Comparison of ENCODE assay signal across 1 cellular context in the genomic region with DNA sequence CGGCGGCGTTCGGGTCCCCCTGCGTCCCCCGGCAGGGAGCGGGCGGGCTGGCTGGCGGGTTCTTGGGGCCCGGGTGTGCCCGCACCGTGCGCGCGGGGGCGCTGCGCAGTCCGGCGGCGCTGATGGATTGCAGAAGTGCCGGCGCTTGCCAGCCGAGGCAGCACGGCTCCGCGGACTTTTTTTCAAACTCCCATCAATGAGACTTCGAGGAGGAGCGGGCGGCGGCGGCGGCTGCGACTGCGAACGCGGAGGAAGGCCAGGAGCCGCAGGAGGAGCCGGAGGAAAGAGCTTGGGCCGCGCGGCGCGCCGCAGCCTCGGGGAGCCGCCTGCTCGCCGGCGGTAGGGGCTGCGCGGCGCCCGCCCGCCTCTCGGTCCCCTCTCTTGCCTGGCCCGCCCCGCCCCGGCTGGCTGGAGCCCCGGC.
TF ChIP-seq lines count a peak whose summit lies in the region.

A gene (plus strand): TSS at position 119 of the 421 bp plus-strand sequence. CDS start 61,453 bp downstream, outside the sequence.

TF ChIP-seq in HepG2, 621 proteins besides CTCF, POLR2A, EP300 and RAD21 (continued from another document and continues in another):
- TF ChIP-seq, protein P1, sequence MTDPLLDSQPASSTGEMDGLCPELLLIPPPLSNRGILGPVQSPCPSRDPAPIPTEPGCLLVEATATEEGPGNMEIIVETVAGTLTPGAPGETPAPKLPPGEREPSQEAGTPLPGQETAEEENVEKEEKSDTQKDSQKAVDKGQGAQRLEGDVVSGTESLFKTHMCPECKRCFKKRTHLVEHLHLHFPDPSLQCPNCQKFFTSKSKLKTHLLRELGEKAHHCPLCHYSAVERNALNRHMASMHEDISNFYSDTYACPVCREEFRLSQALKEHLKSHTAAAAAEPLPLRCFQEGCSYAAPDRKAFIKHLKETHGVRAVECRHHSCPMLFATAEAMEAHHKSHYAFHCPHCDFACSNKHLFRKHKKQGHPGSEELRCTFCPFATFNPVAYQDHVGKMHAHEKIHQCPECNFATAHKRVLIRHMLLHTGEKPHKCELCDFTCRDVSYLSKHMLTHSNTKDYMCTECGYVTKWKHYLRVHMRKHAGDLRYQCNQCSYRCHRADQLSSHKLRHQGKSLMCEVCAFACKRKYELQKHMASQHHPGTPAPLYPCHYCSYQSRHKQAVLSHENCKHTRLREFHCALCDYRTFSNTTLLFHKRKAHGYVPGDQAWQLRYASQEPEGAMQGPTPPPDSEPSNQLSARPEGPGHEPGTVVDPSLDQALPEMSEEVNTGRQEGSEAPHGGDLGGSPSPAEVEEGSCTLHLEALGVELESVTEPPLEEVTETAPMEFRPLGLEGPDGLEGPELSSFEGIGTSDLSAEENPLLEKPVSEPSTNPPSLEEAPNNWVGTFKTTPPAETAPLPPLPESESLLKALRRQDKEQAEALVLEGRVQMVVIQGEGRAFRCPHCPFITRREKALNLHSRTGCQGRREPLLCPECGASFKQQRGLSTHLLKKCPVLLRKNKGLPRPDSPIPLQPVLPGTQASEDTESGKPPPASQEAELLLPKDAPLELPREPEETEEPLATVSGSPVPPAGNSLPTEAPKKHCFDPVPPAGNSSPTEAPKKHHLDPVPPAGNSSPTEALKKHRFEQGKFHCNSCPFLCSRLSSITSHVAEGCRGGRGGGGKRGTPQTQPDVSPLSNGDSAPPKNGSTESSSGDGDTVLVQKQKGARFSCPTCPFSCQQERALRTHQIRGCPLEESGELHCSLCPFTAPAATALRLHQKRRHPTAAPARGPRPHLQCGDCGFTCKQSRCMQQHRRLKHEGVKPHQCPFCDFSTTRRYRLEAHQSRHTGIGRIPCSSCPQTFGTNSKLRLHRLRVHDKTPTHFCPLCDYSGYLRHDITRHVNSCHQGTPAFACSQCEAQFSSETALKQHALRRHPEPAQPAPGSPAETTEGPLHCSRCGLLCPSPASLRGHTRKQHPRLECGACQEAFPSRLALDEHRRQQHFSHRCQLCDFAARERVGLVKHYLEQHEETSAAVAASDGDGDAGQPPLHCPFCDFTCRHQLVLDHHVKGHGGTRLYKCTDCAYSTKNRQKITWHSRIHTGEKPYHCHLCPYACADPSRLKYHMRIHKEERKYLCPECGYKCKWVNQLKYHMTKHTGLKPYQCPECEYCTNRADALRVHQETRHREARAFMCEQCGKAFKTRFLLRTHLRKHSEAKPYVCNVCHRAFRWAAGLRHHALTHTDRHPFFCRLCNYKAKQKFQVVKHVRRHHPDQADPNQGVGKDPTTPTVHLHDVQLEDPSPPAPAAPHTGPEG (CRISPR knock-in tag; IDR thresholded peaks at IDR 0.05), result peak; percentile 85; the same call in 1 of the 2 replicates
- TF ChIP-seq ZNF468 (CRISPR knock-in tag; IDR thresholded peaks at IDR 0.05) (no peak), POLR2AphosphoS5 (IDR thresholded peaks at IDR 0.05; ENCODE audit: low read depth, low read length) (no peak), SKI (IDR thresholded peaks at IDR 0.05; ENCODE audit: partially characterized antibody) (no peak), ZBTB7B (CRISPR knock-in tag; IDR thresholded peaks at IDR 0.05) (0 out of 2 replicates have a peak, but pooled peaks have one; percentile 29), ZNF331 (CRISPR knock-in tag; IDR thresholded peaks at IDR 0.05) (0 out of 2 replicates have a peak, but pooled peaks have one; percentile 10), BORCS8-MEF2B (CRISPR knock-in tag; IDR thresholded peaks at IDR 0.05) (no peak), SRY (CRISPR knock-in tag; IDR thresholded peaks at IDR 0.05) (no peak), HNRNPLL (IDR thresholded peaks at IDR 0.05; ENCODE audit: low read depth, low read length, poor library complexity, severe bottlenecking) (peak; percentile 2), SALL2 (CRISPR knock-in tag; IDR thresholded peaks at IDR 0.05) (no peak), SRSF4 (IDR thresholded peaks at IDR 0.05; ENCODE audit: low read depth, low read length, poor library complexity, severe bottlenecking) (no peak), IKZF4 (CRISPR knock-in tag; IDR thresholded peaks at IDR 0.05; ENCODE audit: borderline replicate concordance, low read depth, not compliant biosample characterization) (no peak), HMGA1 (CRISPR knock-in tag; conservative IDR thresholded peaks at IDR 0.05) (no peak), ZNF709 (CRISPR knock-in tag; IDR thresholded peaks at IDR 0.05) (no peak), ZNF644 (CRISPR knock-in tag; IDR thresholded peaks at IDR 0.05; ENCODE audit: low read depth) (no peak), FOXM1 (CRISPR knock-in tag; IDR thresholded peaks at IDR 0.05) (no peak), ZBTB38 (CRISPR knock-in tag; IDR thresholded peaks at IDR 0.05) (no peak), ZFP82 (CRISPR knock-in tag; IDR thresholded peaks at IDR 0.05; ENCODE audit: borderline replicate concordance) (no peak), ZNF224 (CRISPR knock-in tag; IDR thresholded peaks at IDR 0.05) (no peak), TBX2 (CRISPR knock-in tag; IDR thresholded peaks at IDR 0.05; ENCODE audit: borderline replicate concordance) (no peak), XRCC5 (optimal IDR thresholded peaks at IDR 0.05; ENCODE audit: low read length) (peak; percentile 32), NRL (CRISPR knock-in tag; IDR thresholded peaks at IDR 0.05; ENCODE audit: borderline replicate concordance) (no peak), PAX8 (CRISPR knock-in tag; IDR thresholded peaks at IDR 0.05; ENCODE audit: borderline replicate concordance) (no peak), ZNF577 (CRISPR knock-in tag; IDR thresholded peaks at IDR 0.05; ENCODE audit: borderline replicate concordance, low read depth) (no peak), NKX3-1 (CRISPR knock-in tag; IDR thresholded peaks at IDR 0.05) (no peak), MAFK (conservative IDR thresholded peaks at IDR 0.05 in 1 of 2, IDR thresholded peaks at IDR 0.05 in 1 of 2; ENCODE audit: low read length in 2 of 2) (no peak), TCF7 (IDR thresholded peaks at IDR 0.05; ENCODE audit: low read depth) (no peak), SMC3 (IDR thresholded peaks at IDR 0.05; ENCODE audit: low read length) (no peak), ZMYM3 (CRISPR knock-in tag; IDR thresholded peaks at IDR 0.05) (no peak), ZNF24 (IDR thresholded peaks at IDR 0.05) (no peak), ZFP37 (CRISPR knock-in tag; IDR thresholded peaks at IDR 0.05; ENCODE audit: borderline replicate concordance) (no peak)
- TF ChIP-seq, protein P2, sequence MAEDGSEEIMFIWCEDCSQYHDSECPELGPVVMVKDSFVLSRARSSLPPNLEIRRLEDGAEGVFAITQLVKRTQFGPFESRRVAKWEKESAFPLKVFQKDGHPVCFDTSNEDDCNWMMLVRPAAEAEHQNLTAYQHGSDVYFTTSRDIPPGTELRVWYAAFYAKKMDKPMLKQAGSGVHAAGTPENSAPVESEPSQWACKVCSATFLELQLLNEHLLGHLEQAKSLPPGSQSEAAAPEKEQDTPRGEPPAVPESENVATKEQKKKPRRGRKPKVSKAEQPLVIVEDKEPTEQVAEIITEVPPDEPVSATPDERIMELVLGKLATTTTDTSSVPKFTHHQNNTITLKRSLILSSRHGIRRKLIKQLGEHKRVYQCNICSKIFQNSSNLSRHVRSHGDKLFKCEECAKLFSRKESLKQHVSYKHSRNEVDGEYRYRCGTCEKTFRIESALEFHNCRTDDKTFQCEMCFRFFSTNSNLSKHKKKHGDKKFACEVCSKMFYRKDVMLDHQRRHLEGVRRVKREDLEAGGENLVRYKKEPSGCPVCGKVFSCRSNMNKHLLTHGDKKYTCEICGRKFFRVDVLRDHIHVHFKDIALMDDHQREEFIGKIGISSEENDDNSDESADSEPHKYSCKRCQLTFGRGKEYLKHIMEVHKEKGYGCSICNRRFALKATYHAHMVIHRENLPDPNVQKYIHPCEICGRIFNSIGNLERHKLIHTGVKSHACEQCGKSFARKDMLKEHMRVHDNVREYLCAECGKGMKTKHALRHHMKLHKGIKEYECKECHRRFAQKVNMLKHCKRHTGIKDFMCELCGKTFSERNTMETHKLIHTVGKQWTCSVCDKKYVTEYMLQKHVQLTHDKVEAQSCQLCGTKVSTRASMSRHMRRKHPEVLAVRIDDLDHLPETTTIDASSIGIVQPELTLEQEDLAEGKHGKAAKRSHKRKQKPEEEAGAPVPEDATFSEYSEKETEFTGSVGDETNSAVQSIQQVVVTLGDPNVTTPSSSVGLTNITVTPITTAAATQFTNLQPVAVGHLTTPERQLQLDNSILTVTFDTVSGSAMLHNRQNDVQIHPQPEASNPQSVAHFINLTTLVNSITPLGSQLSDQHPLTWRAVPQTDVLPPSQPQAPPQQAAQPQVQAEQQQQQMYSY (CRISPR knock-in tag; IDR thresholded peaks at IDR 0.05), result no peak
- TF ChIP-seq, protein P3, sequence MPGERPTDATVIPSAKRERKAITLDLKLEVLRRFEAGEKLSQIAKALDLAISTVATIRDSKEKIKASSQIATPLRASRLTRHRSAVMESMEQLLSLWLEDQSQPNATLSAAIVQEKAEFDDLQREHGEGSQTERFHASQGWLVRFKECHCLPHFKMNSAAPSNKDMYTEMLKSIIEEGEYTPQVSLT (CRISPR knock-in tag; IDR thresholded peaks at IDR 0.05; ENCODE audit: borderline replicate concordance, low read depth), result no peak
- TF ChIP-seq, protein P4, sequence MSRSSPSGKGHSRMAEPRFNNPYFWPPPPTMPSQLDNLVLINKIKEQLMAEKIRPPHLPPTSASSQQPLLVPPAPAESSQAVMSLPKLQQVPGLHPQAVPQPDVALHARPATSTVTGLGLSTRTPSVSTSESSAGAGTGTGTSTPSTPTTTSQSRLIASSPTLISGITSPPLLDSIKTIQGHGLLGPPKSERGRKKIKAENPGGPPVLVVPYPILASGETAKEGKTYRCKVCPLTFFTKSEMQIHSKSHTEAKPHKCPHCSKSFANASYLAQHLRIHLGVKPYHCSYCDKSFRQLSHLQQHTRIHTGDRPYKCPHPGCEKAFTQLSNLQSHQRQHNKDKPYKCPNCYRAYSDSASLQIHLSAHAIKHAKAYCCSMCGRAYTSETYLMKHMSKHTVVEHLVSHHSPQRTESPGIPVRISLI (CRISPR knock-in tag; IDR thresholded peaks at IDR 0.05; ENCODE audit: borderline replicate concordance), result peak; percentile 26; the same call in 1 of the 2 replicates
- TF ChIP-seq, protein P5, sequence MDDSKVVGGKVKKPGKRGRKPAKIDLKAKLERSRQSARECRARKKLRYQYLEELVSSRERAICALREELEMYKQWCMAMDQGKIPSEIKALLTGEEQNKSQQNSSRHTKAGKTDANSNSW (CRISPR knock-in tag; IDR thresholded peaks at IDR 0.05; ENCODE audit: borderline replicate concordance), result no peak
- TF ChIP-seq, protein P6, sequence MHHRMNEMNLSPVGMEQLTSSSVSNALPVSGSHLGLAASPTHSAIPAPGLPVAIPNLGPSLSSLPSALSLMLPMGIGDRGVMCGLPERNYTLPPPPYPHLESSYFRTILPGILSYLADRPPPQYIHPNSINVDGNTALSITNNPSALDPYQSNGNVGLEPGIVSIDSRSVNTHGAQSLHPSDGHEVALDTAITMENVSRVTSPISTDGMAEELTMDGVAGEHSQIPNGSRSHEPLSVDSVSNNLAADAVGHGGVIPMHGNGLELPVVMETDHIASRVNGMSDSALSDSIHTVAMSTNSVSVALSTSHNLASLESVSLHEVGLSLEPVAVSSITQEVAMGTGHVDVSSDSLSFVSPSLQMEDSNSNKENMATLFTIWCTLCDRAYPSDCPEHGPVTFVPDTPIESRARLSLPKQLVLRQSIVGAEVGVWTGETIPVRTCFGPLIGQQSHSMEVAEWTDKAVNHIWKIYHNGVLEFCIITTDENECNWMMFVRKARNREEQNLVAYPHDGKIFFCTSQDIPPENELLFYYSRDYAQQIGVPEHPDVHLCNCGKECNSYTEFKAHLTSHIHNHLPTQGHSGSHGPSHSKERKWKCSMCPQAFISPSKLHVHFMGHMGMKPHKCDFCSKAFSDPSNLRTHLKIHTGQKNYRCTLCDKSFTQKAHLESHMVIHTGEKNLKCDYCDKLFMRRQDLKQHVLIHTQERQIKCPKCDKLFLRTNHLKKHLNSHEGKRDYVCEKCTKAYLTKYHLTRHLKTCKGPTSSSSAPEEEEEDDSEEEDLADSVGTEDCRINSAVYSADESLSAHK (CRISPR knock-in tag; IDR thresholded peaks at IDR 0.05; ENCODE audit: borderline replicate concordance), result no peak
- TF ChIP-seq, protein P7, sequence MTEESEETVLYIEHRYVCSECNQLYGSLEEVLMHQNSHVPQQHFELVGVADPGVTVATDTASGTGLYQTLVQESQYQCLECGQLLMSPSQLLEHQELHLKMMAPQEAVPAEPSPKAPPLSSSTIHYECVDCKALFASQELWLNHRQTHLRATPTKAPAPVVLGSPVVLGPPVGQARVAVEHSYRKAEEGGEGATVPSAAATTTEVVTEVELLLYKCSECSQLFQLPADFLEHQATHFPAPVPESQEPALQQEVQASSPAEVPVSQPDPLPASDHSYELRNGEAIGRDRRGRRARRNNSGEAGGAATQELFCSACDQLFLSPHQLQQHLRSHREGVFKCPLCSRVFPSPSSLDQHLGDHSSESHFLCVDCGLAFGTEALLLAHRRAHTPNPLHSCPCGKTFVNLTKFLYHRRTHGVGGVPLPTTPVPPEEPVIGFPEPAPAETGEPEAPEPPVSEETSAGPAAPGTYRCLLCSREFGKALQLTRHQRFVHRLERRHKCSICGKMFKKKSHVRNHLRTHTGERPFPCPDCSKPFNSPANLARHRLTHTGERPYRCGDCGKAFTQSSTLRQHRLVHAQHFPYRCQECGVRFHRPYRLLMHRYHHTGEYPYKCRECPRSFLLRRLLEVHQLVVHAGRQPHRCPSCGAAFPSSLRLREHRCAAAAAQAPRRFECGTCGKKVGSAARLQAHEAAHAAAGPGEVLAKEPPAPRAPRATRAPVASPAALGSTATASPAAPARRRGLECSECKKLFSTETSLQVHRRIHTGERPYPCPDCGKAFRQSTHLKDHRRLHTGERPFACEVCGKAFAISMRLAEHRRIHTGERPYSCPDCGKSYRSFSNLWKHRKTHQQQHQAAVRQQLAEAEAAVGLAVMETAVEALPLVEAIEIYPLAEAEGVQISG (CRISPR knock-in tag; IDR thresholded peaks at IDR 0.05), result 0 out of 2 replicates have a peak, but pooled peaks have one; percentile 10
- TF ChIP-seq, protein P8, sequence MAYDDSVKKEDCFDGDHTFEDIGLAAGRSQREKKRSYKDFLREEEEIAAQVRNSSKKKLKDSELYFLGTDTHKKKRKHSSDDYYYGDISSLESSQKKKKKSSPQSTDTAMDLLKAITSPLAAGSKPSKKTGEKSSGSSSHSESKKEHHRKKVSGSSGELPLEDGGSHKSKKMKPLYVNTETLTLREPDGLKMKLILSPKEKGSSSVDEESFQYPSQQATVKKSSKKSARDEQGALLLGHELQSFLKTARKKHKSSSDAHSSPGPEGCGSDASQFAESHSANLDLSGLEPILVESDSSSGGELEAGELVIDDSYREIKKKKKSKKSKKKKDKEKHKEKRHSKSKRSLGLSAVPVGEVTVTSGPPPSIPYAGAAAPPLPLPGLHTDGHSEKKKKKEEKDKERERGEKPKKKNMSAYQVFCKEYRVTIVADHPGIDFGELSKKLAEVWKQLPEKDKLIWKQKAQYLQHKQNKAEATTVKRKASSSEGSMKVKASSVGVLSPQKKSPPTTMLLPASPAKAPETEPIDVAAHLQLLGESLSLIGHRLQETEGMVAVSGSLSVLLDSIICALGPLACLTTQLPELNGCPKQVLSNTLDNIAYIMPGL (CRISPR knock-in tag; IDR thresholded peaks at IDR 0.05; ENCODE audit: borderline replicate concordance in 1 of 2, low read depth in 1 of 2), result peak in 1 of 2 experiments; percentile 24; a peak in 1 of 4 replicates
- TF ChIP-seq, protein P9, sequence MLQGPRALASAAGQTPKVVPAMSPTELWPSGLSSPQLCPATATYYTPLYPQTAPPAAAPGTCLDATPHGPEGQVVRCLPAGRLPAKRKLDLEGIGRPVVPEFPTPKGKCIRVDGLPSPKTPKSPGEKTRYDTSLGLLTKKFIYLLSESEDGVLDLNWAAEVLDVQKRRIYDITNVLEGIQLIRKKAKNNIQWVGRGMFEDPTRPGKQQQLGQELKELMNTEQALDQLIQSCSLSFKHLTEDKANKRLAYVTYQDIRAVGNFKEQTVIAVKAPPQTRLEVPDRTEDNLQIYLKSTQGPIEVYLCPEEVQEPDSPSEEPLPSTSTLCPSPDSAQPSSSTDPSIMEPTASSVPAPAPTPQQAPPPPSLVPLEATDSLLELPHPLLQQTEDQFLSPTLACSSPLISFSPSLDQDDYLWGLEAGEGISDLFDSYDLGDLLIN (CRISPR knock-in tag; IDR thresholded peaks at IDR 0.05; ENCODE audit: borderline replicate concordance), result no peak
